In genomic region chr14:61080591-61081010, GRCh38 we compare ENCODE assay signal across 11 cellular contexts.
DNase-seq lines count a peak whose midpoint lies in the region; ATAC-seq, FAIRE-seq and TF ChIP-seq lines count a peak whose summit lies in the region.
"Had no signal": no experiment of that assay in that cellular context is flagged by ENCODE, and none has a peak within 500 bp of the region (broad histone marks: within the 10 kb centered on the region; RNA-seq: fewer than 3 reads in every experiment).

No MANE protein-coding gene starts in this region.

- no peaks in the 10 kb centered on the region for H3K27me3 ChIP-seq in ovary
- H3K27me3 ChIP-seq: BLaER1 treated with 17β-estradiol and CSF1 and Interleukin-3, amounts not matched to agents 10 nM and 100 nM had no signal

- DNase-seq in AG09319 (ENCODE audit: extremely low read depth, low read depth) (peak; percentile 88), chondrocyte (ENCODE audit: low spot score) (peak; percentile 43), GM19239 (ENCODE audit: insufficient read length, low spot score) (no peak), ovary (no peak), SW480 (ENCODE audit: low spot score) (no peak), midbrain (lab: John Stamatoyannopoulos, UW) (no peak)
- DNase-seq: activated CD4-positive, CD25-positive, alpha-beta regulatory T cell treated with anti-CD3 and anti-CD28 coated beads, Interleukin-2, amount 50 U/mL, for 72 hours; left cardiac atrium had no signal

- no peaks in the 10 kb centered on the region for H3K9me3 ChIP-seq in ovary
- H3K9me3 ChIP-seq: BLaER1 treated with 17β-estradiol and CSF1 and Interleukin-3, amounts not matched to agents 10 nM and 100 nM had no signal

- FAIRE-seq in GM19239 (lab: Jason Lieb, UNC) = no peak

- H3K9me3 Mint-ChIP-seq in chondrocyte (ENCODE audit: low read depth) = peaks cover 4% of the 10 kb centered on the region

- intact Hi-C loops in ovary (cut with DNase I) = no loop called here

- no peak for TF ChIP-seq POLR2A in ovary (IDR thresholded peaks at IDR 0.05)

- H3K36me3 ChIP-seq in ovary = no peaks in the 10 kb centered on the region

- no peaks in the 10 kb centered on the region for H3K4me1 ChIP-seq in ovary (ENCODE audit: insufficient read depth)

- H3K36me3 Mint-ChIP-seq in chondrocyte (ENCODE audit: low read depth) = peaks cover 31% of the 10 kb centered on the region

- H3K27ac Mint-ChIP-seq in chondrocyte (ENCODE audit: unreplicated experiment) = no peak overlapping the region

- no peak overlapping the region for H3K4me3 Mint-ChIP-seq in chondrocyte (ENCODE audit: unreplicated experiment)

- ATAC-seq in GM19463 (IDR thresholded peaks at IDR 0.05; ENCODE audit: unreplicated experiment) (peak; percentile 83), HG03280 (IDR thresholded peaks at IDR 0.05; ENCODE audit: unreplicated experiment) (peak; percentile 92)

- WGBS in ovary, 3 donors = 72 to 78% (median 73%) methylated on average over 11 of the region's 11 CpGs

- peaks cover 2% of the 10 kb centered on the region for H3K4me1 Mint-ChIP-seq in chondrocyte (ENCODE audit: low read depth)

- no peak for TF ChIP-seq EP300 in ovary (IDR thresholded peaks at IDR 0.05)

- no peak overlapping the region for H3K27ac ChIP-seq in ovary
- H3K27ac ChIP-seq: BLaER1 treated with 17β-estradiol and CSF1 and Interleukin-3, amounts not matched to agents 10 nM and 100 nM had no signal

- H3K4me3 ChIP-seq in ovary = no peak overlapping the region
- H3K4me3 ChIP-seq: BLaER1 treated with 17β-estradiol and CSF1 and Interleukin-3, amounts not matched to agents 10 nM and 100 nM had no signal

- no peaks in the 10 kb centered on the region for H3K27me3 Mint-ChIP-seq in chondrocyte (ENCODE audit: low read depth)

- TF ChIP-seq CTCF in AG09319 (IDR thresholded peaks at IDR 0.05; ENCODE audit: low read depth, low read length) (peak; percentile 32), chondrocyte (IDR thresholded peaks at IDR 0.05) (peak; percentile 8), ovary (IDR thresholded peaks at IDR 0.05) (no peak)

Comparison
In these comparisons a context has a peak if more than half of its experiments do, and no peak if none do; other contexts are left out.
1. DNase-seq: peak in AG09319 (single experiment) and chondrocyte (single experiment); none in GM19239 (single experiment), ovary (0 of 5), SW480 (single experiment) and midbrain (single experiment).
2. CTCF ChIP-seq: peak in AG09319 (single experiment) and chondrocyte (single experiment); none in ovary (0 of 3).